ENCODE assay signal across 12 cellular contexts in the genomic region with DNA sequence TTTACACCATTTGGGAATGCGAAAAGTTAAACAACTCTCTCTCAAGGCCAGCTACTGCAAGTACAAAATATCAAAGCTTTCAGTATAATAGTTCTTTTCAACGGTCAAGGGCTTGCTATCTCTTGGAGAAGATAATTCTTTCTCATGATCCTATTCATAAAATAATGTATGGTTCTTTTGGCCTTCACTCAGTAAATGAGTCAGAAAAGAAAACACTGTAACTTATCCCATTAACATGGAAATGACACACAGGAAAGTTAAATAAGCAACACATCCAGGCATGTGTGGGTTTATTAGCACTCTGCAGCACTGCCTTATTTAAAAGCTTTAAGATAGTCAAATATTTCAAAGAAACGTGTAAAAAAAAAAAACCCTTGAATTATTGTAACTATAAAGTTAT. TPM values are rescaled to one million over a fixed set of nuclear protein-coding genes. Genes with fewer than 3 reads are reported as not detected.
DNase-seq lines count a peak whose midpoint lies in the region; ATAC-seq, FAIRE-seq and TF ChIP-seq lines count a peak whose summit lies in the region.
"Had no signal": no experiment of that assay in that cellular context is flagged by ENCODE, and none has a peak within 500 bp of the region (broad histone marks: within the 10 kb centered on the region; RNA-seq: fewer than 3 reads in every experiment).

No MANE protein-coding gene starts in this region.

- FAIRE-seq in HepG2 (lab: Jason Lieb, UNC): no peak

- ATAC-seq in HepG2: no peak
- no peak for ATAC-seq in right lobe of liver
- 0 out of 3 replicates have a peak, but pooled peaks have one; percentile 20 for ATAC-seq in SK-N-SH treated with all-trans-retinoic acid at 6 μM for 48 hours
- ATAC-seq in HG03135 (IDR thresholded peaks at IDR 0.05; ENCODE audit: unreplicated experiment): no peak
- no peak for ATAC-seq in GM21717 (IDR thresholded peaks at IDR 0.05; ENCODE audit: unreplicated experiment)
- ATAC-seq: effector memory CD8-positive, alpha-beta T cell had no signal

- no peak overlapping the region for H3K4me3 ChIP-seq in HepG2 (replicated peaks in 1 of 3; ENCODE audit: insufficient read depth in 1 of 3, low read depth in 2 of 3, low read length in 3 of 3)
- H3K4me3 ChIP-seq in right lobe of liver: no peak overlapping the region
- no peak overlapping the region for H3K4me3 ChIP-seq in fibroblast of pulmonary artery (replicated peaks; ENCODE audit: low read depth, low read length)

- H3K27ac ChIP-seq in HepG2 (ENCODE audit: extremely low read length, insufficient read depth, low read length) (peak overlapping the region; percentile 23), right lobe of liver (no peak overlapping the region)

- CTCF ChIA-PET in HepG2 (lab: Yijun Ruan, JAX; ENCODE audit: low intra/inter-chr PET ratio, low total read pairs): no interaction called here

- H3K4me2 ChIP-seq in HepG2 (ENCODE audit: low read depth, low read length): no peak overlapping the region

- peak; percentile 45 for DNase-seq in HepG2 (ENCODE audit: low spot score)
- DNase-seq in right lobe of liver: no peak
- DNase-seq in fibroblast of pulmonary artery (ENCODE audit: low read depth): peak; percentile 43
- DNase-seq in stromal cell of bone marrow (ENCODE audit: low read depth): peak; percentile 26
- no peak for DNase-seq in cerebellar cortex (ENCODE audit: low spot score)
- DNase-seq: aorta; effector memory CD8-positive, alpha-beta T cell; glutamatergic neuron; kidney had no signal

- no peaks in the 10 kb centered on the region for H4K20me1 ChIP-seq in HepG2 (ENCODE audit: insufficient read depth, low read length)

- no peak overlapping the region for H2AFZ ChIP-seq in HepG2 (ENCODE audit: low read length)

- no peak for TF ChIP-seq RAD21 in HepG2 (CRISPR knock-in tag; IDR thresholded peaks at IDR 0.05)

- POLR2A ChIA-PET in HepG2 (lab: Yijun Ruan, JAX): interaction anchor here (1.1 to 1.8 kb wide), 2 partner anchors 37 to 59 kb away, joined by 3 to 4 read pairs; partner anchors contain the start of genes THAP2 and TMEM19

- in situ Hi-C loops in HepG2 (cut with HindIII; ENCODE audit: extremely low pct_ligation_motif_present, low pct_unique_long_range_greater_than_20kb): no loop called here

- BruUV-seq in HepG2 (replicated peaks; lab: Mats Ljungman, UMichigan): no TSS peak

- TF ChIP-seq CTCF in HepG2 (CRISPR knock-in tag; IDR thresholded peaks at IDR 0.05): no peak
- TF ChIP-seq CTCF in right lobe of liver (IDR thresholded peaks at IDR 0.05): no peak
- no peak for TF ChIP-seq CTCF in fibroblast of pulmonary artery (IDR thresholded peaks at IDR 0.05; ENCODE audit: low read length, missing control alignments)

- H3K79me2 ChIP-seq in HepG2 (ENCODE audit: insufficient read depth, low read length): no peaks in the 10 kb centered on the region

- H3K9ac ChIP-seq in HepG2 (ENCODE audit: insufficient read depth, low read depth, low read length): no peak overlapping the region

- no peaks in the 10 kb centered on the region for H3K9me3 ChIP-seq in HepG2 (ENCODE audit: low read length)
- no peaks in the 10 kb centered on the region for H3K9me3 ChIP-seq in right lobe of liver

- H3K36me3 ChIP-seq in HepG2 (replicated peaks in 1 of 2; ENCODE audit: control insufficient read depth in 1 of 2, insufficient read depth in 2 of 2, low read length in 2 of 2): peaks cover 17 to 90% of the 10 kb centered on the region in 2 experiments
- peaks cover 12 to 91% (median 43%) of the 10 kb centered on the region in 4 donors for H3K36me3 ChIP-seq in right lobe of liver

- peaks cover 7% of the 10 kb centered on the region; the same call in 1 of the 2 replicates for H3K4me1 ChIP-seq in HepG2 (ENCODE audit: insufficient read depth, low read length)
- no peaks in the 10 kb centered on the region for H3K4me1 ChIP-seq in right lobe of liver

- intact Hi-C loops in HepG2 (cut with micrococcal nuclease; ENCODE audit: unreplicated experiment) (no loop called here), right lobe of liver (cut with DNase I) (no loop called here)

- 82% methylated on average over 3 of the region's 3 CpGs for WGBS in HepG2 (ENCODE audit: low lambda C conversion rate)
- 42% methylated on average over 3 of the region's 3 CpGs for WGBS in right lobe of liver (ENCODE audit: insufficient coverage, low coverage, low lambda C conversion rate, missing lambda C conversion rate)

- no peak for TF ChIP-seq POLR2A in HepG2 (IDR thresholded peaks at IDR 0.05; ENCODE audit: insufficient read depth in 1 of 2, low read depth in 2 of 2, low read length in 2 of 2)
- no peak for TF ChIP-seq POLR2A in right lobe of liver (IDR thresholded peaks at IDR 0.05)

- H3K27me3 ChIP-seq in HepG2 (ENCODE audit: control insufficient read depth in 1 of 2, insufficient read depth in 2 of 2, low read length in 2 of 2): no peaks in the 10 kb centered on the region
- H3K27me3 ChIP-seq in right lobe of liver: no peaks in the 10 kb centered on the region

- TF ChIP-seq EP300 in HepG2 (IDR thresholded peaks at IDR 0.05; ENCODE audit: low read depth in 2 of 2, low read length in 2 of 2): no peak; a peak in 1 of 4 replicates
- no peak for TF ChIP-seq EP300 in HepG2 (CRISPR knock-in tag; IDR thresholded peaks at IDR 0.05; ENCODE audit: borderline replicate concordance)

RNA-seq across cellular contexts. Expression of gene ZFC3H1, which starts 36.9 kb away (rescaled TPM):
- total RNA-seq in HepG2 (2016; rRNA removed; fragmentation: Illumina TruSeq; extraction: Trizol) (8.9 and 17.1 TPM in 2 replicates), right lobe of liver (10 to 100 TPM; 13.0 to 27.3 (median 19.1) TPM)
- 5.0 and 6.0 TPM in 2 replicates for total RNA-seq in HepG2 (2016; cell fraction: cytosol; rRNA removed; fragmentation: Illumina TruSeq; extraction: Trizol; ENCODE audit: low read depth)
- 7.0 and 13.0 TPM in 2 replicates for total RNA-seq in HepG2 (2016; cell fraction: insoluble cytoplasmic fraction; rRNA removed; fragmentation: Illumina TruSeq; extraction: Trizol)
- total RNA-seq in HepG2 (2016; cell fraction: membrane; rRNA removed; fragmentation: Illumina TruSeq; extraction: Trizol): 4.6 and 5.9 TPM in 2 replicates
- total RNA-seq in HepG2 (2016; cell fraction: nucleus; rRNA removed; fragmentation: Illumina TruSeq; extraction: Trizol): 73.8 and 77.3 TPM in 2 replicates
- 31.4 and 38.3 TPM in 2 replicates for polyA plus RNA-seq in HepG2 (2011; rRNA removed)
- polyA plus RNA-seq in HepG2 (2011; cell fraction: cytosol; rRNA removed): 4.3 and 6.5 TPM in 2 replicates
- 96.5 and 110 TPM in 2 replicates for polyA plus RNA-seq in HepG2 (2011; cell fraction: nucleus; rRNA removed)
- polyA plus RNA-seq in HepG2 (2012): 19.0 and 21.7 TPM in 2 replicates
- 0.44 and 0.55 TPM in 2 replicates for polyA plus RNA-seq in HepG2 (2016; cell fraction: cytosol; fragmentation: Illumina TruSeq; extraction: Trizol; ENCODE audit: low read depth)
- 7.3 and 8.6 TPM in 2 replicates for polyA plus RNA-seq in HepG2 (2016; cell fraction: insoluble cytoplasmic fraction; fragmentation: Illumina TruSeq; extraction: Trizol; ENCODE audit: low read depth)
- 1.7 and 1.9 TPM in 2 replicates for polyA plus RNA-seq in HepG2 (2016; cell fraction: membrane; fragmentation: Illumina TruSeq; extraction: Trizol; ENCODE audit: low read depth)
- 99.4 and 110 TPM in 2 replicates for polyA plus RNA-seq in HepG2 (2016; cell fraction: nucleus; fragmentation: Illumina TruSeq; extraction: Trizol; ENCODE audit: insufficient read depth, low read depth)
- 11.8 and 15.6 TPM in 2 replicates for polyA minus RNA-seq in HepG2 (2011; rRNA and poly(A)+ RNA removed; ENCODE audit: low replicate concordance)
- 6.1 and 11.4 TPM in 2 replicates for polyA minus RNA-seq in HepG2 (2011; cell fraction: cytosol; rRNA and poly(A)+ RNA removed)
- 208 and 220 TPM in 2 replicates for polyA minus RNA-seq in HepG2 (2011; cell fraction: nucleus; rRNA and poly(A)+ RNA removed)

RNA-seq across cellular contexts. Expression of gene THAP2, which starts 37.3 kb away (rescaled TPM):
- 6.2 and 7.3 TPM in 2 replicates for total RNA-seq in HepG2 (2016; rRNA removed; fragmentation: Illumina TruSeq; extraction: Trizol)
- total RNA-seq in HepG2 (2016; cell fraction: cytosol; rRNA removed; fragmentation: Illumina TruSeq; extraction: Trizol; ENCODE audit: low read depth): 3.0 and 3.9 TPM in 2 replicates
- 5.9 and 7.3 TPM in 2 replicates for total RNA-seq in HepG2 (2016; cell fraction: insoluble cytoplasmic fraction; rRNA removed; fragmentation: Illumina TruSeq; extraction: Trizol)
- total RNA-seq in HepG2 (2016; cell fraction: membrane; rRNA removed; fragmentation: Illumina TruSeq; extraction: Trizol): 5.3 and 6.1 TPM in 2 replicates
- 9.9 and 13.4 TPM in 2 replicates for total RNA-seq in HepG2 (2016; cell fraction: nucleus; rRNA removed; fragmentation: Illumina TruSeq; extraction: Trizol)
- 5.0 and 5.2 TPM in 2 replicates for polyA plus RNA-seq in HepG2 (2011; rRNA removed)
- 1.4 and 2.4 TPM in 2 replicates for polyA plus RNA-seq in HepG2 (2011; cell fraction: cytosol; rRNA removed)
- polyA plus RNA-seq in HepG2 (2011; cell fraction: nucleus; rRNA removed): 3.8 and 5.8 TPM in 2 replicates
- polyA plus RNA-seq in HepG2 (2012): 5.1 and 8.6 TPM in 2 replicates
- polyA plus RNA-seq in HepG2 (2016; cell fraction: cytosol; fragmentation: Illumina TruSeq; extraction: Trizol; ENCODE audit: low read depth): 3.0 and 4.3 TPM in 2 replicates
- 7.7 and 7.9 TPM in 2 replicates for polyA plus RNA-seq in HepG2 (2016; cell fraction: insoluble cytoplasmic fraction; fragmentation: Illumina TruSeq; extraction: Trizol; ENCODE audit: low read depth)
- polyA plus RNA-seq in HepG2 (2016; cell fraction: membrane; fragmentation: Illumina TruSeq; extraction: Trizol; ENCODE audit: low read depth): 4.7 and 4.8 TPM in 2 replicates
- polyA plus RNA-seq in HepG2 (2016; cell fraction: nucleus; fragmentation: Illumina TruSeq; extraction: Trizol; ENCODE audit: insufficient read depth, low read depth): 12.1 and 12.4 TPM in 2 replicates
- 2.5 and 2.9 TPM in 2 replicates for polyA minus RNA-seq in HepG2 (2011; rRNA and poly(A)+ RNA removed; ENCODE audit: low replicate concordance)
- polyA minus RNA-seq in HepG2 (2011; cell fraction: cytosol; rRNA and poly(A)+ RNA removed): 1.9 and 4.4 TPM in 2 replicates
- 13.9 and 14.5 TPM in 2 replicates for polyA minus RNA-seq in HepG2 (2011; cell fraction: nucleus; rRNA and poly(A)+ RNA removed)
- 1 to 10 TPM; 1.3 to 3.2 (median 2.0) TPM for total RNA-seq in right lobe of liver

RNA-seq across cellular contexts. Expression of gene TMEM19, which starts 59.1 kb away (rescaled TPM):
- 21.9 and 22.5 TPM in 2 replicates for total RNA-seq in HepG2 (2016; rRNA removed; fragmentation: Illumina TruSeq; extraction: Trizol)
- 8.4 and 11.1 TPM in 2 replicates for total RNA-seq in HepG2 (2016; cell fraction: cytosol; rRNA removed; fragmentation: Illumina TruSeq; extraction: Trizol; ENCODE audit: low read depth)
- total RNA-seq in HepG2 (2016; cell fraction: insoluble cytoplasmic fraction; rRNA removed; fragmentation: Illumina TruSeq; extraction: Trizol): 24.4 and 24.7 TPM in 2 replicates
- 19.4 and 21.7 TPM in 2 replicates for total RNA-seq in HepG2 (2016; cell fraction: membrane; rRNA removed; fragmentation: Illumina TruSeq; extraction: Trizol)
- total RNA-seq in HepG2 (2016; cell fraction: nucleus; rRNA removed; fragmentation: Illumina TruSeq; extraction: Trizol): 20.6 and 22.2 TPM in 2 replicates
- 12.0 and 16.9 TPM in 2 replicates for polyA plus RNA-seq in HepG2 (2011; rRNA removed)
- 10.0 and 19.2 TPM in 2 replicates for polyA plus RNA-seq in HepG2 (2011; cell fraction: cytosol; rRNA removed)
- 5.6 and 6.0 TPM in 2 replicates for polyA plus RNA-seq in HepG2 (2011; cell fraction: nucleus; rRNA removed)
- 8.1 and 12.4 TPM in 2 replicates for polyA plus RNA-seq in HepG2 (2012)
- polyA plus RNA-seq in HepG2 (2016; cell fraction: cytosol; fragmentation: Illumina TruSeq; extraction: Trizol; ENCODE audit: low read depth): 11.2 and 15.2 TPM in 2 replicates
- 18.4 and 19.0 TPM in 2 replicates for polyA plus RNA-seq in HepG2 (2016; cell fraction: insoluble cytoplasmic fraction; fragmentation: Illumina TruSeq; extraction: Trizol; ENCODE audit: low read depth)
- polyA plus RNA-seq in HepG2 (2016; cell fraction: membrane; fragmentation: Illumina TruSeq; extraction: Trizol; ENCODE audit: low read depth): 19.6 and 21.1 TPM in 2 replicates
- 22.5 and 24.5 TPM in 2 replicates for polyA plus RNA-seq in HepG2 (2016; cell fraction: nucleus; fragmentation: Illumina TruSeq; extraction: Trizol; ENCODE audit: insufficient read depth, low read depth)
- 22.8 and 43.2 TPM in 2 replicates for polyA minus RNA-seq in HepG2 (2011; rRNA and poly(A)+ RNA removed; ENCODE audit: low replicate concordance)
- polyA minus RNA-seq in HepG2 (2011; cell fraction: cytosol; rRNA and poly(A)+ RNA removed): 14.2 and 14.3 TPM in 2 replicates
- polyA minus RNA-seq in HepG2 (2011; cell fraction: nucleus; rRNA and poly(A)+ RNA removed): 16.7 and 20.8 TPM in 2 replicates
- 10 to 100 TPM; 11.2 to 18.9 (median 15.7) TPM for total RNA-seq in right lobe of liver

Comparison
In these comparisons a context has a peak if more than half of its experiments do, and no peak if none do; other contexts are left out.
1. DNase-seq: peak in HepG2 (single experiment), fibroblast of pulmonary artery (single experiment) and stromal cell of bone marrow (single experiment); none in right lobe of liver (0 of 3) and cerebellar cortex (single experiment).